28 cellular contexts compared by ENCODE assay signal in the genomic region with DNA sequence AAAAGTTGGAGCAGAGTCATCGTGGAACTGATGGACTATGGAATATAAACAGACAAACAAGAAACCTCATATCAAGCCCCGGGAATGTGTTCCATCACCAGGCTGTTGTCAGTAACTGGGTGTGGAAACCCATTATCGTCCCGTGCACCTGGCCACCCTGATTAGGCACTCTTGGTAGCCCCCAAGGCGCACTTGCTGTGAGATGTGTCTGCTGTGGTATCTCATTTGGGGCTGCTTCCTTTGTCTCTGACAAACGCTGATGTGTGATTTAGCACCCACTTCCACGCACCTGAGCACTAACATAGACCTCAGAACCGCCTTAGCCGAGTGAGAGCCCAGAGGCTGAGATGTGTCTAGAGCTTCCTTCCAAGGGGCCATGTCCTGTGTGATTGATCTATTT.
"Had no signal": no experiment of that assay in that cellular context is flagged by ENCODE, and none has a peak within 500 bp of the region (broad histone marks: within the 10 kb centered on the region; RNA-seq: fewer than 3 reads in every experiment).

No MANE protein-coding gene starts in this region.

- H3K27me3 ChIP-seq: esophagus squamous epithelium, pancreas, right atrium auricular region, spleen, thyroid gland, upper lobe of right lung had no signal

- H3K4me1 ChIP-seq: left ventricle myocardium inferior, pancreas, prostate gland, right atrium auricular region, upper lobe of right lung had no signal

- H3K27me3 Mint-ChIP-seq: activated CD4-positive, alpha-beta T cell treated with anti-CD3 and anti-CD28 coated beads, Interleukin-2, amount 10 ng/mL, durations not matched to agents 7 days and 5 days; activated naive CD4-positive, alpha-beta T cell treated with anti-CD3 and anti-CD28 coated beads, Interleukin-2, amount 50 U/mL, for 24 hours; activated naive CD8-positive, alpha-beta T cell treated with anti-CD3 and anti-CD28 coated beads, Interleukin-2, amount 50 U/mL, for 24 hours; naive B cell had no signal

- DNase-seq: activated CD4-positive, alpha-beta memory T cell treated with anti-CD3 and anti-CD28 coated beads, Interleukin-2, amount 10 ng/mL, durations not matched to agents 7 days and 5 days; activated CD4-positive, alpha-beta T cell treated with anti-CD3 and anti-CD28 coated beads for 1 hour; activated CD4-positive, alpha-beta T cell treated with anti-CD3 and anti-CD28 coated beads, Interleukin-2, amount 10 ng/mL, durations not matched to agents 7 days and 5 days; activated CD8-positive, alpha-beta memory T cell treated with anti-CD3 and anti-CD28 coated beads, Interleukin-2, amount 50 U/mL, for 48 hours; activated gamma-delta T cell treated with Interleukin-2 at 50 U/mL for 16 hours; activated naive CD8-positive, alpha-beta T cell treated with anti-CD3 and anti-CD28 coated beads, Interleukin-2, amount 50 U/mL, for 24 hours; activated T-cell treated with anti-CD3 and anti-CD28 coated beads, Interleukin-2, amount 50 U/mL, for 24 hours; amygdala; esophagus squamous epithelium; foreskin melanocyte; islet precursor cell; left ventricle myocardium inferior; mesendoderm; mucosa of descending colon; naive B cell; nucleus accumbens; pancreas; spleen; stimulated activated naive CD4-positive, alpha-beta T cell; T-helper 2 cell; thyroid gland; upper lobe of right lung had no signal

- H3K4me1 Mint-ChIP-seq: activated CD4-positive, alpha-beta T cell treated with anti-CD3 and anti-CD28 coated beads, Interleukin-2, amount 10 ng/mL, durations not matched to agents 7 days and 5 days; activated naive CD4-positive, alpha-beta T cell treated with anti-CD3 and anti-CD28 coated beads, Interleukin-2, amount 50 U/mL, for 24 hours; activated naive CD8-positive, alpha-beta T cell treated with anti-CD3 and anti-CD28 coated beads, Interleukin-2, amount 50 U/mL, for 24 hours; naive B cell; neural crest cell; WTC11 had no signal

- H3K27ac ChIP-seq: esophagus squamous epithelium, left ventricle myocardium inferior, pancreas, right atrium auricular region, spleen, thyroid gland, upper lobe of right lung had no signal

- H3K4me3 ChIP-seq: esophagus squamous epithelium, left ventricle myocardium inferior, lung, mucosa of descending colon, pancreas, prostate gland, right atrium auricular region, spleen, thyroid gland, upper lobe of right lung had no signal

- H3K9me3 Mint-ChIP-seq: activated CD4-positive, alpha-beta memory T cell treated with anti-CD3 and anti-CD28 coated beads, Interleukin-2, amount 10 ng/mL, durations not matched to agents 7 days and 5 days; activated CD4-positive, alpha-beta T cell treated with anti-CD3 and anti-CD28 coated beads, Interleukin-2, amount 10 ng/mL, durations not matched to agents 7 days and 5 days; activated naive CD4-positive, alpha-beta T cell treated with anti-CD3 and anti-CD28 coated beads, Interleukin-2, amount 50 U/mL, for 24 hours; activated naive CD8-positive, alpha-beta T cell treated with anti-CD3 and anti-CD28 coated beads, Interleukin-2, amount 50 U/mL, for 24 hours; activated T-cell treated with anti-CD3 and anti-CD28 coated beads, Interleukin-2, amount 50 U/mL, for 24 hours; naive B cell; neural crest cell; WTC11 had no signal

- H3K36me3 ChIP-seq: prostate gland had no signal

- ATAC-seq: activated naive CD8-positive, alpha-beta T cell treated with anti-CD3 and anti-CD28 coated beads, Interleukin-2, amount 50 U/mL, for 24 hours; mucosa of descending colon; pancreas; upper lobe of right lung; WTC11 had no signal

- H3K9me3 ChIP-seq: esophagus squamous epithelium, left ventricle myocardium inferior, mucosa of descending colon, pancreas, prostate gland, right atrium auricular region, spleen, thyroid gland, upper lobe of right lung had no signal

- H3K27ac Mint-ChIP-seq: activated CD4-positive, alpha-beta memory T cell treated with anti-CD3 and anti-CD28 coated beads, Interleukin-2, amount 10 ng/mL, durations not matched to agents 7 days and 5 days; activated CD4-positive, alpha-beta T cell treated with anti-CD3 and anti-CD28 coated beads, Interleukin-2, amount 10 ng/mL, durations not matched to agents 7 days and 5 days; activated naive CD4-positive, alpha-beta T cell treated with anti-CD3 and anti-CD28 coated beads, Interleukin-2, amount 50 U/mL, for 24 hours; activated naive CD8-positive, alpha-beta T cell treated with anti-CD3 and anti-CD28 coated beads, Interleukin-2, amount 50 U/mL, for 24 hours; activated T-cell treated with anti-CD3 and anti-CD28 coated beads, Interleukin-2, amount 50 U/mL, for 24 hours; naive B cell; WTC11 had no signal

- H3K4me3 Mint-ChIP-seq: activated CD4-positive, alpha-beta memory T cell treated with anti-CD3 and anti-CD28 coated beads, Interleukin-2, amount 10 ng/mL, durations not matched to agents 7 days and 5 days; activated CD4-positive, alpha-beta T cell treated with anti-CD3 and anti-CD28 coated beads, Interleukin-2, amount 10 ng/mL, durations not matched to agents 7 days and 5 days; activated naive CD4-positive, alpha-beta T cell treated with anti-CD3 and anti-CD28 coated beads, Interleukin-2, amount 50 U/mL, for 24 hours; activated naive CD8-positive, alpha-beta T cell treated with anti-CD3 and anti-CD28 coated beads, Interleukin-2, amount 50 U/mL, for 24 hours; activated T-cell treated with anti-CD3 and anti-CD28 coated beads, Interleukin-2, amount 50 U/mL, for 24 hours; naive B cell; neural crest cell; WTC11 had no signal

- H3K36me3 Mint-ChIP-seq: activated naive CD4-positive, alpha-beta T cell treated with anti-CD3 and anti-CD28 coated beads, Interleukin-2, amount 50 U/mL, for 24 hours; naive B cell had no signal
